ENCODE assay signal across 19 cellular contexts in genomic region chr7:123705217-123705901, GRCh38. TPM values are rescaled to one million over a fixed set of nuclear protein-coding genes. Genes with fewer than 3 reads are reported as not detected.
"Had no signal": no experiment of that assay in that cellular context is flagged by ENCODE, and none has a peak within 500 bp of the region (broad histone marks: within the 10 kb centered on the region; RNA-seq: fewer than 3 reads in every experiment).

No MANE protein-coding gene starts in this region.

- H3K9me3 Mint-ChIP-seq: naive B cell; stimulated activated memory B cell treated with anti-CD40 and anti-IgM and Interleukin-4, amounts not matched to agents 10 μg/mL and 1 μg/mL and 100 μg/mL, for 72 hours; WTC11 had no signal

- H3K4me3 Mint-ChIP-seq: naive B cell; stimulated activated memory B cell treated with anti-CD40 and anti-IgM and Interleukin-4, amounts not matched to agents 10 μg/mL and 1 μg/mL and 100 μg/mL, for 72 hours; WTC11 had no signal

- H3K79me2 ChIP-seq: parathyroid adenoma had no signal

- H2AFZ ChIP-seq: parathyroid adenoma had no signal

- DNase-seq: activated CD4-positive, alpha-beta T cell treated with anti-CD3 and anti-CD28 coated beads for 48 hours; activated gamma-delta T cell treated with Interleukin-2 at 50 U/mL for 16 hours; activated T-cell treated with anti-CD3 and anti-CD28 coated beads for 4 hours; dorsolateral prefrontal cortex; naive B cell; sigmoid colon; stimulated activated CD4-positive, alpha-beta T cell treated with anti-CD3 and anti-CD28 coated beads, Interleukin-1b, Interleukin-23, amount 100 ng/mL, for 48 hours; T-helper 2 cell; thyroid gland had no signal

- H3K27ac ChIP-seq: ascending aorta, breast epithelium, dorsolateral prefrontal cortex, neutrophil, parathyroid adenoma, sigmoid colon, thyroid gland, vagina had no signal

- H3K4me1 ChIP-seq: breast epithelium had no signal

- H3K9me3 ChIP-seq: ascending aorta, breast epithelium, neutrophil, sigmoid colon, thyroid gland, vagina had no signal

- H3K4me3 ChIP-seq: ascending aorta, breast epithelium, dorsolateral prefrontal cortex, sigmoid colon, thyroid gland, vagina had no signal

- H3K4me1 Mint-ChIP-seq: naive B cell; stimulated activated memory B cell treated with anti-CD40 and anti-IgM and Interleukin-4, amounts not matched to agents 10 μg/mL and 1 μg/mL and 100 μg/mL, for 72 hours had no signal

- H3K9ac ChIP-seq: parathyroid adenoma had no signal

- H3K27me3 Mint-ChIP-seq: naive B cell; stimulated activated memory B cell treated with anti-CD40 and anti-IgM and Interleukin-4, amounts not matched to agents 10 μg/mL and 1 μg/mL and 100 μg/mL, for 72 hours had no signal

- H3K27ac Mint-ChIP-seq: stimulated activated memory B cell treated with anti-CD40 and anti-IgM and Interleukin-4, amounts not matched to agents 10 μg/mL and 1 μg/mL and 100 μg/mL, for 72 hours; WTC11 had no signal

- ATAC-seq: stimulated activated memory B cell treated with anti-CD40 and anti-IgM and Interleukin-4, amounts not matched to agents 10 μg/mL and 1 μg/mL and 100 μg/mL, for 72 hours; WTC11 had no signal

- H3K27me3 ChIP-seq: ascending aorta, breast epithelium, dorsolateral prefrontal cortex, neutrophil, sigmoid colon, thyroid gland, vagina had no signal

RNA-seq across cellular contexts. Expression of gene LMOD2, which starts 49.7 kb away (rescaled TPM):
- total RNA-seq: activated CD8-positive, alpha-beta memory T cell treated with anti-CD3 and anti-CD28 coated beads for 36 hours; ascending aorta; breast epithelium; chondrocyte; dorsolateral prefrontal cortex; lung microvascular endothelial cell; sigmoid colon; thyroid gland; vagina; WTC11 had no signal
